ENCODE assay signal across 8 cellular contexts in the genomic region with DNA sequence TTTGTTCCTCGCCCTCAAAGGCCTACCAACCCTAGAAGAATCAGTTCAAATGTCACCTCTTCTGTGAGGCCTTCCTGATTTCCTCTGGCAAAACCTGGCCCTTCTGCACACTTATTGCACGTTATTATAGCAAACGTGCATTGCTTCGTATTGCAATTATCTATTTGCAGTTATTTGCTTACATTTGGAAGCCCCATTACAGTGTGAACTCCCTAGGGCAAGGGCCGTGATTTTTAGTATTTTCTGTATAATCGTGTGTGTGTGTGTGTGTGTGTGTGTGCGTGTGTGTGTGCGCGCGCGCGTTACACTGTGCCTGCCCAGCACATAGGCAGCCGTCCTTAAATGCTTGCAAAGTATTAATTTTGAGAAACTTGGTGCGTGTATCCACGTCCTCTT. TPM values are rescaled to one million over a fixed set of nuclear protein-coding genes. Genes with fewer than 3 reads are reported as not detected.
DNase-seq lines count a peak whose midpoint lies in the region; ATAC-seq, FAIRE-seq and TF ChIP-seq lines count a peak whose summit lies in the region.

No MANE protein-coding gene starts in this region.

- H3K4me1 ChIP-seq in transverse colon, result peaks cover 0 to 11% (median 10%) of the 10 kb centered on the region in 4 donors

- H3K9me3 Mint-ChIP-seq in activated naive CD8-positive, alpha-beta T cell treated with anti-CD3 and anti-CD28 coated beads, Interleukin-2, amount 50 U/mL, for 24 hours, result no peaks in the 10 kb centered on the region

- TF ChIP-seq POLR2A in transverse colon (IDR thresholded peaks at IDR 0.05), result no peak

- peaks cover 10% of the 10 kb centered on the region for H3K4me1 Mint-ChIP-seq in activated naive CD8-positive, alpha-beta T cell treated with anti-CD3 and anti-CD28 coated beads, Interleukin-2, amount 50 U/mL, for 24 hours

- no peaks in the 10 kb centered on the region for H3K36me3 Mint-ChIP-seq in activated naive CD8-positive, alpha-beta T cell treated with anti-CD3 and anti-CD28 coated beads, Interleukin-2, amount 50 U/mL, for 24 hours (ENCODE audit: low read depth)

- peaks cover 12% of the 10 kb centered on the region for H3K27me3 Mint-ChIP-seq in activated naive CD8-positive, alpha-beta T cell treated with anti-CD3 and anti-CD28 coated beads, Interleukin-2, amount 50 U/mL, for 24 hours

- no peak overlapping the region for H3K27ac Mint-ChIP-seq in activated naive CD8-positive, alpha-beta T cell treated with anti-CD3 and anti-CD28 coated beads, Interleukin-2, amount 50 U/mL, for 24 hours

- no peak for FAIRE-seq in D721Med (lab: Jason Lieb, UNC)

- no peaks in the 10 kb centered on the region for H3K9me3 ChIP-seq in transverse colon

- H3K4me3 Mint-ChIP-seq in activated naive CD8-positive, alpha-beta T cell treated with anti-CD3 and anti-CD28 coated beads, Interleukin-2, amount 50 U/mL, for 24 hours, result peak overlapping the region; percentile 79

- no peaks in the 10 kb centered on the region for H3K36me3 ChIP-seq in transverse colon

- TF ChIP-seq EP300 in transverse colon (IDR thresholded peaks at IDR 0.05; ENCODE audit: low read depth), result no peak

- 4 to 7% methylated on average over 14 to 15 of the region's 15 CpGs for WGBS in transverse colon (ENCODE audit: low coverage in 1 of 2), 2 donors

- TF ChIP-seq CTCF in transverse colon (IDR thresholded peaks at IDR 0.05) (no peak), D721Med (IDR thresholded peaks at IDR 0.05; ENCODE audit: insufficient read depth, missing control alignments) (no peak)

- no peak for DNase-seq in activated CD4-positive, CD25-positive, alpha-beta regulatory T cell (lab: John Stamatoyannopoulos, UW)
- no peak for DNase-seq in activated naive CD8-positive, alpha-beta T cell treated with anti-CD3 and anti-CD28 coated beads, Interleukin-2, amount 50 U/mL, for 24 hours
- no peak for DNase-seq in left lobe of liver (ENCODE audit: low spot score)
- no peak for DNase-seq in transverse colon
- no peak for DNase-seq in retina
- DNase-seq in D721Med (ENCODE audit: insufficient read length, low spot score), result no peak

- H3K27me3 ChIP-seq in transverse colon, result peaks cover 8% of the 10 kb centered on the region

- H3K27ac ChIP-seq in transverse colon, result peak overlapping the region; percentile 54 to 75 (median 62)

- in situ Hi-C loops in transverse colon (cut with MboI; ENCODE audit: low pct_ligation_motif_present in 1 of 4, low pct_unique_long_range_greater_than_20kb in 1 of 4, low sequenced_read_pairs in 3 of 4), result no loop called here

- intact Hi-C loops in transverse colon (cut with DNase I; ENCODE audit: low total_unique reads), result no loop called here

- H3K4me3 ChIP-seq in transverse colon, result peak overlapping the region in 3 of 4 donors; percentile 53 to 82 (median 56)

- ATAC-seq in activated CD4-positive, CD25-positive, alpha-beta regulatory T cell treated with anti-CD3 and anti-CD28 coated beads, Interleukin-2, amount 50 U/mL, for 24 hours, result peak; percentile 25 to 34
- ATAC-seq in HG03066 (IDR thresholded peaks at IDR 0.05; ENCODE audit: low read depth, unreplicated experiment), result peak; percentile 16
- ATAC-seq in activated naive CD8-positive, alpha-beta T cell treated with anti-CD3 and anti-CD28 coated beads, Interleukin-2, amount 50 U/mL, for 24 hours, result peak; percentile 12
- peak; percentile 62 for ATAC-seq in left lobe of liver

RNA-seq across cellular contexts. Expression of a gene that starts 0.5 kb away (rescaled TPM):
- total RNA-seq in left lobe of liver (2.6 TPM), transverse colon (1 to 10 TPM in 3 of 4 donors, under 1 TPM in 1; 0.75 to 5.7 (median 3.6) TPM)

RNA-seq across cellular contexts. Expression of a gene that starts 5.5 kb away (rescaled TPM):
- total RNA-seq in left lobe of liver (not detected), transverse colon (under 1 TPM in 1 of 4 donors, not detected in 3; 0.27 TPM)

Comparison
In these comparisons a context has a peak if more than half of its experiments do, and no peak if none do; other contexts are left out.
1. ATAC-seq: peak in every context shown above with its lines; median percentile 62 in left lobe of liver; 30 in activated CD4-positive, CD25-positive, alpha-beta regulatory T cell treated with anti-CD3 and anti-CD28 coated beads, Interleukin-2, amount 50 U/mL, for 24 hours; 16 in HG03066; 12 in activated naive CD8-positive, alpha-beta T cell treated with anti-CD3 and anti-CD28 coated beads, Interleukin-2, amount 50 U/mL, for 24 hours.